ENCODE assay signal across 8 cellular contexts in genomic region chr18:54875063-54875462, GRCh38. TPM values are rescaled to one million over a fixed set of nuclear protein-coding genes. Genes with fewer than 3 reads are reported as not detected.
"Had no signal": no experiment of that assay in that cellular context is flagged by ENCODE, and none has a peak within 500 bp of the region (broad histone marks: within the 10 kb centered on the region; RNA-seq: fewer than 3 reads in every experiment).

No MANE protein-coding gene starts in this region.

- H3K36me3 Mint-ChIP-seq: IgD-negative memory B cell had no signal

- H3K4me1 Mint-ChIP-seq: IgD-negative memory B cell had no signal

- H3K27ac Mint-ChIP-seq: HFFc6, IgD-negative memory B cell had no signal

- H2AFZ ChIP-seq: GM23248 had no signal

- ATAC-seq: HCT116 had no signal

- H3K36me3 ChIP-seq: HAP-1 had no signal

- H3K4me3 ChIP-seq: GM23248, HAP-1 had no signal

- H3K9me3 Mint-ChIP-seq: HFFc6, IgD-negative memory B cell had no signal

- H3K27me3 Mint-ChIP-seq: IgD-negative memory B cell had no signal

- FAIRE-seq: HTR-8/SVneo had no signal

- DNase-seq: GM23248, GOT3, H7, HFFc6 had no signal

- H3K9ac ChIP-seq: GM23248 had no signal

- H3K4me1 ChIP-seq: HAP-1 had no signal

- H3K9me3 ChIP-seq: HAP-1 had no signal

- H3K4me3 Mint-ChIP-seq: HFFc6, IgD-negative memory B cell had no signal

- H3K27ac ChIP-seq: GM23248 had no signal

RNA-seq across cellular contexts. Expression of gene RAB27B, which starts 46.8 kb away (rescaled TPM):
- total RNA-seq: H7 had no signal
